In the genomic region with DNA sequence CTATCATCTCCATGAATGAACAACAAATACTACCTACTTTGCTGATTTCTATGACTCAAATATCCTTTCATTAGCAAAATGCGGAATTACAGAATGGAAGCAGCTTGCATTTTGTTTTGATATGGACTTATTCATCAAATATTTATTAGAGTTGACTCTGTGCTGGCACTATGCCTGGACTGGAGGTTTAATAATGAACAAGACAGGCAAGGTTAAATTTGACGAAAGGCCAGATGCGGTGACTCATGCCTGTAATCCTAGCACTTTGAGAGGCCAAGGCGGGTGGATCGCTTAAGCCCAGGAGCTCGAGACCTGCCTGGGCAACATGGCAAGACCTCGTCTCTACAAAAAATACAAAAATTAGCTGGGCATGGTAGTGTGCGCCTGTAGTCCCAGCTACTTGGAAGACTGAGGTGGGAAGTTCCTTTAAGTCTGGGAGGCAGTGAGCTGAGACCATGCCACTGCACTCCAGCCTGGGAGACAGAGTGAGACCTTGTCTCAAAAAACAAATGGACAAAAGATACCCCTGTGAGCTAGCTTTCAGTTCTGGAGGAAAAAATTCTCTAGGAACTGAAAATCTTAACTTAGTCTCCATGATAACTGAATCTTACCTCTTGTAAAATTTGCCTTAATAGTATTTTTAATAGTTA, we compare ENCODE assay signal across 10 cellular contexts. TPM values are rescaled to one million over a fixed set of nuclear protein-coding genes. Genes with fewer than 3 reads are reported as not detected.
A peak's percentile ranks its signal among the peaks of the same experiment; 100 is the strongest.
DNase-seq lines count a peak whose midpoint lies in the region; ATAC-seq, FAIRE-seq and TF ChIP-seq lines count a peak whose summit lies in the region.
"Had no signal": no experiment of that assay in that cellular context is flagged by ENCODE, and none has a peak within 500 bp of the region (broad histone marks: within the 10 kb centered on the region; RNA-seq: fewer than 3 reads in every experiment).

No MANE protein-coding gene starts in this region.

- TF ChIP-seq CTCF in SK-N-SH (IDR thresholded peaks at IDR 0.05) (no peak), vagina (IDR thresholded peaks at IDR 0.05) (no peak)

- H3K9me3 ChIP-seq in SK-N-SH (no peaks in the 10 kb centered on the region), vagina (no peaks in the 10 kb centered on the region)

- peak in 1 of 2 experiments; percentile 70; a peak in 1 of 4 replicates for TF ChIP-seq EP300 in SK-N-SH (IDR thresholded peaks at IDR 0.05; ENCODE audit: borderline replicate concordance in 1 of 2, low read depth in 1 of 2, low read length in 1 of 2)

- peaks cover 3% of the 10 kb centered on the region for H3F3A ChIP-seq in SK-N-SH (replicated peaks; ENCODE audit: insufficient read depth)

- H4K20me1 ChIP-seq in SK-N-SH (ENCODE audit: insufficient read depth), result no peaks in the 10 kb centered on the region

- intact Hi-C loops in vagina (cut with DNase I), result no loop called here

- no peaks in the 10 kb centered on the region for H3K79me2 ChIP-seq in SK-N-SH (ENCODE audit: insufficient read depth)

- POLR2A ChIA-PET in SK-N-SH (lab: Yijun Ruan, JAX), result no interaction called here

- H3K4me1 ChIP-seq in SK-N-SH (ENCODE audit: control insufficient read depth in 1 of 2, insufficient read depth in 2 of 2, low read depth in 1 of 2, low read length in 1 of 2) (peaks cover 0 to 5% of the 10 kb centered on the region in 2 experiments; a peak in 2 of 4 replicates), vagina (no peaks in the 10 kb centered on the region)

- TF ChIP-seq RAD21 in SK-N-SH (IDR thresholded peaks at IDR 0.05; ENCODE audit: low read length), result no peak

- TF ChIP-seq POLR2A in vagina (IDR thresholded peaks at IDR 0.05), result no peak

- WGBS in SK-N-SH (ENCODE audit: low lambda C conversion rate), result 13% methylated on average over 8 of the region's 8 CpGs

- no peaks in the 10 kb centered on the region for H3K9me2 ChIP-seq in SK-N-SH

- H3K36me3 ChIP-seq in SK-N-SH (replicated peaks in 1 of 2; ENCODE audit: control insufficient read depth in 1 of 2, insufficient read depth in 2 of 2, low read length in 1 of 2), result no peaks in the 10 kb centered on the region
- H3K36me3 ChIP-seq in vagina, result no peaks in the 10 kb centered on the region

- H3K27ac ChIP-seq in SK-N-SH (ENCODE audit: low read depth in 2 of 2, low read length in 1 of 2) (peak overlapping the region in 1 of 2 experiments; percentile 54; a peak in 2 of 4 replicates), vagina (no peak overlapping the region)

- no peak for ATAC-seq in HG03565 (IDR thresholded peaks at IDR 0.05; ENCODE audit: unreplicated experiment)
- ATAC-seq: activated naive CD4-positive, alpha-beta T cell treated with anti-CD3 and anti-CD28 coated beads, Interleukin-2, amount 50 U/mL, for 72 hours; T-cell had no signal

- H3K27me3 ChIP-seq in SK-N-SH (ENCODE audit: insufficient read depth) (no peaks in the 10 kb centered on the region), vagina (no peaks in the 10 kb centered on the region)

- no peak overlapping the region for H3K9ac ChIP-seq in SK-N-SH

- no peak overlapping the region for H2AFZ ChIP-seq in SK-N-SH (ENCODE audit: low read depth)

- CTCF ChIA-PET in SK-N-SH (lab: Yijun Ruan, JAX), result no interaction called here

- H3K4me3 ChIP-seq in SK-N-SH (ENCODE audit: low read depth in 2 of 2, low read length in 1 of 2), result no peak overlapping the region
- H3K4me3 ChIP-seq in vagina, result no peak overlapping the region

- FAIRE-seq in urothelium cell line (lab: Jason Lieb, UNC), result peak; percentile 79

- DNase-seq in NCI-H82 (lab: John Stamatoyannopoulos, UW) (peak; percentile 29), NCI-H82 treated with DMSO at 0.1 percent for 48 hours (lab: John Stamatoyannopoulos, UW; ENCODE audit: unreplicated experiment) (no peak), SK-N-SH (no peak), iPS-NIHi11 (ENCODE audit: low spot score) (peak; percentile 26), urothelium cell line (ENCODE audit: low spot score) (peak; percentile 76), vagina (ENCODE audit: extremely low spot score in 2 of 2) (no peak)
- DNase-seq in stimulated activated CD4-positive, alpha-beta T cell treated with anti-CD3 and anti-CD28 coated beads, Interleukin-4, amount 100 ng/mL, for 4 hours, result no peak
- DNase-seq: T-cell had no signal

- peak overlapping the region; percentile 66; the same call in 1 of the 2 replicates for H3K4me2 ChIP-seq in SK-N-SH

TF ChIP-seq in SK-N-SH, 30 proteins besides CTCF, POLR2A, EP300 and RAD21:
- TF ChIP-seq, protein P1, sequence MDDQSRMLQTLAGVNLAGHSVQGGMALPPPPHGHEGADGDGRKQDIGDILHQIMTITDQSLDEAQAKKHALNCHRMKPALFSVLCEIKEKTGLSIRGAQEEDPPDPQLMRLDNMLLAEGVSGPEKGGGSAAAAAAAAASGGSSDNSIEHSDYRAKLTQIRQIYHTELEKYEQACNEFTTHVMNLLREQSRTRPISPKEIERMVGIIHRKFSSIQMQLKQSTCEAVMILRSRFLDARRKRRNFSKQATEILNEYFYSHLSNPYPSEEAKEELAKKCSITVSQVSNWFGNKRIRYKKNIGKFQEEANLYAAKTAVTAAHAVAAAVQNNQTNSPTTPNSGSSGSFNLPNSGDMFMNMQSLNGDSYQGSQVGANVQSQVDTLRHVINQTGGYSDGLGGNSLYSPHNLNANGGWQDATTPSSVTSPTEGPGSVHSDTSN (IDR thresholded peaks at IDR 0.05), result peak; percentile 92
- 0 out of 2 replicates have a peak, but pooled peaks have one; percentile 21 for TF ChIP-seq RXRA (IDR thresholded peaks at IDR 0.05; ENCODE audit: borderline replicate concordance, low read depth)
- peak; percentile 87 for TF ChIP-seq JUND (IDR thresholded peaks at IDR 0.05)
- 0 out of 2 replicates have a peak, but pooled peaks have one; percentile 49 for TF ChIP-seq MAX (IDR thresholded peaks at IDR 0.05; ENCODE audit: low read depth)
- TF ChIP-seq POLR2AphosphoS5 (IDR thresholded peaks at IDR 0.05; ENCODE audit: low read depth, low read length), result peak; percentile 26; the same call in 1 of the 2 replicates
- TF ChIP-seq NRF1 (IDR thresholded peaks at IDR 0.05; ENCODE audit: low read depth, low read length), result no peak
- TF ChIP-seq ELF1 (IDR thresholded peaks at IDR 0.05), result 0 out of 2 replicates have a peak, but pooled peaks have one; percentile 40
- TF ChIP-seq TCF12 (IDR thresholded peaks at IDR 0.05), result peak; percentile 86
- TF ChIP-seq, protein P2, sequence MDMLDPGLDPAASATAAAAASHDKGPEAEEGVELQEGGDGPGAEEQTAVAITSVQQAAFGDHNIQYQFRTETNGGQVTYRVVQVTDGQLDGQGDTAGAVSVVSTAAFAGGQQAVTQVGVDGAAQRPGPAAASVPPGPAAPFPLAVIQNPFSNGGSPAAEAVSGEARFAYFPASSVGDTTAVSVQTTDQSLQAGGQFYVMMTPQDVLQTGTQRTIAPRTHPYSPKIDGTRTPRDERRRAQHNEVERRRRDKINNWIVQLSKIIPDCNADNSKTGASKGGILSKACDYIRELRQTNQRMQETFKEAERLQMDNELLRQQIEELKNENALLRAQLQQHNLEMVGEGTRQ (IDR thresholded peaks at IDR 0.05; ENCODE audit: borderline replicate concordance, low read depth, low read length), result no peak
- no peak for TF ChIP-seq EZH2phosphoT487 (IDR thresholded peaks at IDR 0.05; ENCODE audit: borderline replicate concordance, low read depth)
- TF ChIP-seq YY1 (IDR thresholded peaks at IDR 0.05; ENCODE audit: low read depth), result 0 out of 2 replicates have a peak, but pooled peaks have one; percentile 34
- TF ChIP-seq NFIC (IDR thresholded peaks at IDR 0.05; ENCODE audit: borderline replicate concordance), result peak; percentile 93
- peak; percentile 88 for TF ChIP-seq FOSL2 (IDR thresholded peaks at IDR 0.05; ENCODE audit: borderline replicate concordance, low read depth)
- no peak for TF ChIP-seq TEAD4 (IDR thresholded peaks at IDR 0.05; ENCODE audit: borderline replicate concordance, insufficient read depth)

RNA-seq across cellular contexts. Expression of gene SOD1, which starts 29.3 kb away (rescaled TPM):
- polyA plus RNA-seq in SK-N-SH (2012; rRNA removed), result 507 and 572 TPM in 2 replicates
- 612 and 716 TPM in 2 replicates for polyA plus RNA-seq in SK-N-SH (2012; cell fraction: cytosol; rRNA removed)
- polyA plus RNA-seq in SK-N-SH (2012; cell fraction: nucleus; rRNA removed), result 170 and 195 TPM in 2 replicates
- total RNA-seq in vagina, result 162 TPM

Comparison
In these comparisons a context has a peak if more than half of its experiments do, and no peak if none do; other contexts are left out.
1. DNase-seq: peak in NCI-H82 (single experiment), iPS-NIHi11 (single experiment) and urothelium cell line (single experiment); none in NCI-H82 treated with DMSO at 0.1 percent for 48 hours (single experiment), SK-N-SH (single experiment), stimulated activated CD4-positive, alpha-beta T cell treated with anti-CD3 and anti-CD28 coated beads, Interleukin-4, amount 100 ng/mL, for 4 hours (0 of 2) and vagina (0 of 2).